Comparison of ENCODE assay signal across 8 cellular contexts in the genomic region with DNA sequence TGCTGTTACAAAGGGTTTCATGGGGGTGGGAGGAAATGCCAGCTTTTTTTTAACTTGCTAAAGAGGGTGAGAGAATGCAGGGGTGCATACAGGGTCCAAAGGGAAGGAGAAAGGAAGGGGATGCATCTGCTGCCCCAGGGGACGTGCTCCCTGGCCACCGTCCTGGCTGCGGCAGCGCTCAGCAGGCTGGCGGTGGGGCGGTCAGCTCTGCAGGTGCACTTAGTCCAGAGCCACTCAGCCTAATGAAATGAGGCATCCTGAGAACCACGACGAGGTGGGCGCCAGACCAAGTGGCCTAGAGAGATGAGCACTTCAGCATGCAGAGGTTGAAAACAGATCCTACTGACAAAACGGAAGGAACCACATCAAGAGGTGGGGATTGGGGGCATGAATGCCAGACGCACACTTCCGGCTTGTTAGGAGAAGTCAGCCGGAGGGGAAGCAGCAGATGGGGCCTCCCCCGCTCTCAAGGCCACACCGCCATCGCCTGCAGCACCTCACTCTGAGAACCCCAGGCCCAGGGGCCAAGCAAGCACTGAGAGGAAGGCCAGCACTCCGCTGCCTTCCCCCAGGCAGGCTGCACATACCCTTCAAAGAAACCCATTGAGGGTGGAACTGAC.
DNase-seq lines count a peak whose midpoint lies in the region; TF ChIP-seq lines count a peak whose summit lies in the region.

No MANE protein-coding gene starts in this region.

- peak; percentile 63 for DNase-seq in activated gamma-delta T cell treated with Interleukin-2 at 50 U/mL for 16 hours
- DNase-seq in activated gamma-delta T cell (lab: John Stamatoyannopoulos, UW), result no peak
- peak; percentile 56 for DNase-seq in activated CD4-positive, alpha-beta memory T cell treated with anti-CD3 and anti-CD28 coated beads for 36 hours
- peak; percentile 19 for DNase-seq in transverse colon
- no peak for DNase-seq in NCI-H2029 treated with DMSO at 0.1 percent for 48 hours (lab: John Stamatoyannopoulos, UW)
- no peak for DNase-seq in islet precursor cell
- DNase-seq in NCI-H2227 (lab: John Stamatoyannopoulos, UW; ENCODE audit: unreplicated experiment), result no peak

- no peaks in the 10 kb centered on the region for H3K27me3 Mint-ChIP-seq in activated CD4-positive, alpha-beta memory T cell treated with anti-CD3 and anti-CD28 coated beads for 36 hours

- H3K36me3 Mint-ChIP-seq in activated CD4-positive, alpha-beta memory T cell treated with anti-CD3 and anti-CD28 coated beads for 36 hours, result peaks cover 4% of the 10 kb centered on the region

- H3K27me3 ChIP-seq in liver (ENCODE audit: control insufficient read depth in 4 of 4, insufficient read depth in 4 of 4, low read length in 3 of 4), result no peaks in the 10 kb centered on the region
- H3K27me3 ChIP-seq in transverse colon, result no peaks in the 10 kb centered on the region

- H3K9ac ChIP-seq in liver (ENCODE audit: low read depth in 1 of 2, low read length in 2 of 2), result no peak overlapping the region

- TF ChIP-seq POLR2A in transverse colon (IDR thresholded peaks at IDR 0.05), result no peak

- peaks cover 0 to 5% (median under 1%) of the 10 kb centered on the region in 4 donors for H3K36me3 ChIP-seq in liver (ENCODE audit: control insufficient read depth in 4 of 4, insufficient read depth in 3 of 4, low read depth in 1 of 4, low read length in 3 of 4)
- H3K36me3 ChIP-seq in transverse colon, result no peaks in the 10 kb centered on the region

- TF ChIP-seq RAD21 in liver (IDR thresholded peaks at IDR 0.05), result no peak

- no peak overlapping the region for H3K4me3 Mint-ChIP-seq in activated CD4-positive, alpha-beta memory T cell treated with anti-CD3 and anti-CD28 coated beads for 36 hours

- no peak for TF ChIP-seq CTCF in liver (IDR thresholded peaks at IDR 0.05; ENCODE audit: low read depth, low read length, missing input control)
- TF ChIP-seq CTCF in transverse colon (IDR thresholded peaks at IDR 0.05), result no peak

- no peak overlapping the region for H3K27ac Mint-ChIP-seq in activated CD4-positive, alpha-beta memory T cell treated with anti-CD3 and anti-CD28 coated beads for 36 hours

- H3K27ac ChIP-seq in liver (ENCODE audit: low read depth in 1 of 2, low read length in 2 of 2) (no peak overlapping the region), transverse colon (no peak overlapping the region)

- H3K9me3 ChIP-seq in liver (ENCODE audit: control insufficient read depth in 4 of 4, low read length in 3 of 4) (no peaks in the 10 kb centered on the region), transverse colon (no peaks in the 10 kb centered on the region)

- in situ Hi-C loops in transverse colon (cut with MboI; ENCODE audit: low pct_ligation_motif_present in 1 of 4, low pct_unique_long_range_greater_than_20kb in 1 of 4, low sequenced_read_pairs in 3 of 4), result no loop called here

- no peak overlapping the region for H3K4me3 ChIP-seq in liver (ENCODE audit: low read depth in 1 of 3, low read length in 3 of 3)
- no peak overlapping the region for H3K4me3 ChIP-seq in transverse colon

- TF ChIP-seq EP300 in transverse colon (IDR thresholded peaks at IDR 0.05; ENCODE audit: low read depth), result no peak

- POLR2A ChIA-PET in activated CD4-positive, alpha-beta memory T cell treated with anti-CD3 and anti-CD28 coated beads for 36 hours (lab: Charles Lee), result no interaction called here

- no peaks in the 10 kb centered on the region for H3K9me3 Mint-ChIP-seq in activated CD4-positive, alpha-beta memory T cell treated with anti-CD3 and anti-CD28 coated beads for 36 hours

- no peaks in the 10 kb centered on the region for H3K4me1 ChIP-seq in liver (ENCODE audit: control insufficient read depth in 4 of 4, insufficient read depth in 4 of 4, low read length in 3 of 4)
- H3K4me1 ChIP-seq in transverse colon, result no peaks in the 10 kb centered on the region

- intact Hi-C loops in activated CD4-positive, alpha-beta memory T cell treated with anti-CD3 and anti-CD28 coated beads for 36 hours (cut with micrococcal nuclease), result no loop called here
- intact Hi-C loops in transverse colon (cut with DNase I; ENCODE audit: low total_unique reads), result no loop called here

- CTCF ChIA-PET in activated CD4-positive, alpha-beta memory T cell treated with anti-CD3 and anti-CD28 coated beads for 36 hours (lab: Charles Lee), result no interaction called here

- peaks cover 3% of the 10 kb centered on the region for H3K4me1 Mint-ChIP-seq in activated CD4-positive, alpha-beta memory T cell treated with anti-CD3 and anti-CD28 coated beads for 36 hours (ENCODE audit: low read depth)

- 80% methylated on average over 17 of the region's 17 CpGs for WGBS in liver
- WGBS in transverse colon (ENCODE audit: low coverage in 1 of 2), 2 donors, result 60 to 84% methylated on average over 1 to 17 of the region's 17 CpGs

TF ChIP-seq in liver, 16 proteins besides CTCF, POLR2A, EP300 and RAD21:
- TF ChIP-seq RXRA (IDR thresholded peaks at IDR 0.05) (no peak), GABPA (IDR thresholded peaks at IDR 0.05 in 1 of 2, conservative IDR thresholded peaks at IDR 0.05 in 1 of 2) (peak; percentile 70 to 72), TAF1 (conservative IDR thresholded peaks at IDR 0.05) (no peak)
- TF ChIP-seq, protein P1, sequence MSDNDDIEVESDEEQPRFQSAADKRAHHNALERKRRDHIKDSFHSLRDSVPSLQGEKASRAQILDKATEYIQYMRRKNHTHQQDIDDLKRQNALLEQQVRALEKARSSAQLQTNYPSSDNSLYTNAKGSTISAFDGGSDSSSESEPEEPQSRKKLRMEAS (IDR thresholded peaks at IDR 0.05), result no peak
- TF ChIP-seq, protein P2, sequence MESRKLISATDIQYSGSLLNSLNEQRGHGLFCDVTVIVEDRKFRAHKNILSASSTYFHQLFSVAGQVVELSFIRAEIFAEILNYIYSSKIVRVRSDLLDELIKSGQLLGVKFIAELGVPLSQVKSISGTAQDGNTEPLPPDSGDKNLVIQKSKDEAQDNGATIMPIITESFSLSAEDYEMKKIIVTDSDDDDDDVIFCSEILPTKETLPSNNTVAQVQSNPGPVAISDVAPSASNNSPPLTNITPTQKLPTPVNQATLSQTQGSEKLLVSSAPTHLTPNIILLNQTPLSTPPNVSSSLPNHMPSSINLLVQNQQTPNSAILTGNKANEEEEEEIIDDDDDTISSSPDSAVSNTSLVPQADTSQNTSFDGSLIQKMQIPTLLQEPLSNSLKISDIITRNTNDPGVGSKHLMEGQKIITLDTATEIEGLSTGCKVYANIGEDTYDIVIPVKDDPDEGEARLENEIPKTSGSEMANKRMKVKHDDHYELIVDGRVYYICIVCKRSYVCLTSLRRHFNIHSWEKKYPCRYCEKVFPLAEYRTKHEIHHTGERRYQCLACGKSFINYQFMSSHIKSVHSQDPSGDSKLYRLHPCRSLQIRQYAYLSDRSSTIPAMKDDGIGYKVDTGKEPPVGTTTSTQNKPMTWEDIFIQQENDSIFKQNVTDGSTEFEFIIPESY (IDR thresholded peaks at IDR 0.05), result no peak
TF ChIP-seq in liver: peak in this region for 1.

Comparison
In these comparisons a context has a peak if more than half of its experiments do, and no peak if none do; other contexts are left out.
1. DNase-seq: peak in activated gamma-delta T cell treated with Interleukin-2 at 50 U/mL for 16 hours (single experiment), activated CD4-positive, alpha-beta memory T cell treated with anti-CD3 and anti-CD28 coated beads for 36 hours (single experiment) and transverse colon (single experiment); none in activated gamma-delta T cell (single experiment), NCI-H2029 treated with DMSO at 0.1 percent for 48 hours (single experiment), islet precursor cell (single experiment) and NCI-H2227 (single experiment).